ENCODE assay signal across 1 cellular context in genomic region chr15:90998737-90999136, GRCh38.
TF ChIP-seq lines count a peak whose summit lies in the region.

No MANE protein-coding gene starts in this region.

TF ChIP-seq in IMR-90, 13 proteins besides CTCF, POLR2A, EP300 and RAD21:
- TF ChIP-seq FOS (IDR thresholded peaks at IDR 0.05; ENCODE audit: low read depth, low read length): no peak
- no peak for TF ChIP-seq RFX5 (IDR thresholded peaks at IDR 0.05; ENCODE audit: low read depth, low read length)
- no peak for TF ChIP-seq NFE2L2 (IDR thresholded peaks at IDR 0.05; ENCODE audit: low read depth, low read length)
- TF ChIP-seq BHLHE40 (IDR thresholded peaks at IDR 0.05; ENCODE audit: low read depth, low read length): no peak
- TF ChIP-seq CHD1 (IDR thresholded peaks at IDR 0.05; ENCODE audit: low read depth, low read length): no peak
- TF ChIP-seq MAZ (IDR thresholded peaks at IDR 0.05; ENCODE audit: borderline replicate concordance, low read depth, low read length): no peak
- TF ChIP-seq MAFK (IDR thresholded peaks at IDR 0.05; ENCODE audit: low read depth, low read length): no peak
- TF ChIP-seq MXI1 (IDR thresholded peaks at IDR 0.05; ENCODE audit: borderline replicate concordance, low read depth, low read length): no peak
- TF ChIP-seq, protein P1, sequence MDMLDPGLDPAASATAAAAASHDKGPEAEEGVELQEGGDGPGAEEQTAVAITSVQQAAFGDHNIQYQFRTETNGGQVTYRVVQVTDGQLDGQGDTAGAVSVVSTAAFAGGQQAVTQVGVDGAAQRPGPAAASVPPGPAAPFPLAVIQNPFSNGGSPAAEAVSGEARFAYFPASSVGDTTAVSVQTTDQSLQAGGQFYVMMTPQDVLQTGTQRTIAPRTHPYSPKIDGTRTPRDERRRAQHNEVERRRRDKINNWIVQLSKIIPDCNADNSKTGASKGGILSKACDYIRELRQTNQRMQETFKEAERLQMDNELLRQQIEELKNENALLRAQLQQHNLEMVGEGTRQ (IDR thresholded peaks at IDR 0.05; ENCODE audit: low read depth, low read length): no peak
- no peak for TF ChIP-seq SMC3 (IDR thresholded peaks at IDR 0.05; ENCODE audit: low read depth, low read length)
- no peak for TF ChIP-seq RCOR1 (IDR thresholded peaks at IDR 0.05; ENCODE audit: insufficient replicate concordance, low read length)
- TF ChIP-seq CEBPB (IDR thresholded peaks at IDR 0.05; ENCODE audit: low read depth, low read length): no peak
- no peak for TF ChIP-seq ELK1 (IDR thresholded peaks at IDR 0.05; ENCODE audit: borderline replicate concordance, low read depth, low read length)
